24 cellular contexts compared by ENCODE assay signal in genomic region chr5:138271281-138271680, GRCh38. TPM values are rescaled to one million over a fixed set of nuclear protein-coding genes. Genes with fewer than 3 reads are reported as not detected.
"Had no signal": no experiment of that assay in that cellular context is flagged by ENCODE, and none has a peak within 500 bp of the region (broad histone marks: within the 10 kb centered on the region; RNA-seq: fewer than 3 reads in every experiment).

No MANE protein-coding gene starts in this region.

- FAIRE-seq: RCC 7860 had no signal

- DNase-seq: IMR-90, Kasumi-1, MM.1S, NCI-H1092 treated with DMSO at 0.1 percent for 48 hours, NCI-H1436, NCI-H187, NCI-H2029, NCI-H2081 treated with DMSO at 0.1 percent for 48 hours, NCI-H2171, NCI-H226, NCI-H446, NCI-H510A, NCI-H524 treated with DMSO at 0.1 percent for 48 hours, NCI-H69, NCI-H774, Right ventricle myocardium superior, RPMI8226, SIG-M5 had no signal

- H3K36me3 ChIP-seq: SJSA1 had no signal

- H3K9me3 ChIP-seq: SJSA1 had no signal

- H3K9ac ChIP-seq: KMS-11 had no signal

- H3K4me1 ChIP-seq: SJSA1 had no signal

- H3K4me2 ChIP-seq: KMS-11 had no signal

- H3K27ac ChIP-seq: KMS-11, SJSA1, SK-N-MC had no signal

- H3K4me3 ChIP-seq: SJSA1, SK-N-MC had no signal

RNA-seq across cellular contexts. Expression of gene GFRA3, which starts 3.1 kb away (rescaled TPM):
- total RNA-seq: HT1080, IMR-90, M059J, SJSA1 had no signal
- polyA plus RNA-seq: IMR-90 had no signal
